Comparison of ENCODE assay signal across 8 cellular contexts in the genomic region with DNA sequence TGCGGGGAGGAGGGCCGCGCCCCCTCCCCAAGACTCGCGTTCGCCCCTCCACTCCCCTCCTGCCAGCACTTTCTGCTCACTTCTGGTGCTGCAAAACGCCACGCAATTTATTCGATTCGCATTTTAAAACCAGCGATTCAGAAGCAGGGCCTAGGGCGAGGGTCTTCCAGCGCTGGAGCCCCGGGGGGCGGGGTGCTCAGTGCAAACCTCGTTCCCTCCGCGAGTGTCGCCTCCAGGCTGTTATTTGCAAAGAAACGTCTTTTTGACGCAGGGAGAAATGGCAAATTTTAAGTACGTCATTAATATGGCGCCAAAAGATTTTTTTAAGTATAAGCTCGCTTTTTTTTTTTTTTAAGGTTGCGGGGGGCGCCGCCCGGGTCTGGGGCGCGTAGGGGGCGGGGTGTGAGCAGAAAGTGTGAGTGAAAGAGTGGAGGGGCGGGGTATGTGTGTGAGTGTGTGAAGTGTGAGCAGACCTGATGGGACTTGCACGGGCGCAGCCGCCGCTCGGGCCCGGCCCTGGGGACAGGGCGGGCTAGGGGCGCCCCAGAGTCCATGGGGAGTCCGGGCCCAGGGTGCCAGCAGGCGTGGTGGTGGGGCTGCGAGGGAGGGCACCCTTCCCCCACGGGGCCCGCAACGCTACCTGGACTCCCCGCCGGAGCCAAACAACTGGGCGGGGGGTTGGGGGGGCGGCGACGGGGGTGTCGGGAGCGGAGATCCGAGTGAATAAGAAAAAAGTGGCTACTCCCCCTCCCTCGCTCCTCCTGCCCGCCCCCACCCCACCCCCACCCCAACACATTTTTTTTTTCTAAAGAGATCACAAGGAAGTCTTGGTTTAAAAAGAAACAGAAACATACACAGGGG. TPM values are rescaled to one million over a fixed set of nuclear protein-coding genes. Genes with fewer than 3 reads are reported as not detected.
DNase-seq lines count a peak whose midpoint lies in the region; ATAC-seq and TF ChIP-seq lines count a peak whose summit lies in the region.

A gene (plus strand): TSS at position 845 of the 861 bp plus-strand sequence. CDS start 10,188 bp downstream, outside the sequence.

- TF ChIP-seq CTCF in kidney epithelial cell (IDR thresholded peaks at IDR 0.05; ENCODE audit: insufficient read depth, low read length, poor library complexity, severe bottlenecking) = no peak

- H3K27me3 Mint-ChIP-seq in activated CD4-positive, alpha-beta T cell treated with anti-CD3 and anti-CD28 coated beads for 36 hours = peaks cover 2% of the 10 kb centered on the region

- no peaks in the 10 kb centered on the region for H3K9me3 Mint-ChIP-seq in activated CD4-positive, alpha-beta T cell treated with anti-CD3 and anti-CD28 coated beads for 36 hours (ENCODE audit: low read depth)

- peak; percentile 62 for ATAC-seq in activated CD4-positive, alpha-beta T cell treated with anti-CD3 and anti-CD28 coated beads for 36 hours
- ATAC-seq in HG03469 (IDR thresholded peaks at IDR 0.05; ENCODE audit: unreplicated experiment) = no peak

- peak within 1 kb of the TSS; percentile 99 for H3K4me3 Mint-ChIP-seq in activated CD4-positive, alpha-beta T cell treated with anti-CD3 and anti-CD28 coated beads for 36 hours

- DNase-seq in ELR (ENCODE audit: low read depth) (peak; percentile 82), HCEC 1CT (peak; percentile 74), NCI-H2171 (lab: John Stamatoyannopoulos, UW) (peak; percentile 72), cerebellum (ENCODE audit: low spot score) (peak; percentile 70), kidney epithelial cell (ENCODE audit: low read depth) (no peak)
- DNase-seq in activated CD4-positive, alpha-beta T cell treated with anti-CD3 and anti-CD28 coated beads for 36 hours = peak; percentile 86
- peak; percentile 61 to 68 for DNase-seq in stimulated activated CD4-positive, alpha-beta T cell treated with anti-CD3 and anti-CD28 coated beads, Interleukin-15, amount 100 ng/mL, for 48 hours (ENCODE audit: low read depth in 2 of 2)

- no peaks in the 10 kb centered on the region for H3K36me3 ChIP-seq in kidney epithelial cell (ENCODE audit: control insufficient read depth, insufficient read depth, low read length)

- no peaks in the 10 kb centered on the region for H3K27me3 ChIP-seq in kidney epithelial cell (ENCODE audit: control insufficient read depth, insufficient read depth, low read length)

- H3K4me3 ChIP-seq in kidney epithelial cell (ENCODE audit: low read depth, low read length) = peak within 1 kb of the TSS; percentile 79

- peaks cover 32% of the 10 kb centered on the region for H3K4me1 Mint-ChIP-seq in activated CD4-positive, alpha-beta T cell treated with anti-CD3 and anti-CD28 coated beads for 36 hours

- peaks cover 2% of the 10 kb centered on the region for H3K36me3 Mint-ChIP-seq in activated CD4-positive, alpha-beta T cell treated with anti-CD3 and anti-CD28 coated beads for 36 hours (ENCODE audit: low read depth)

- peak within 1 kb of the TSS; percentile 98 for H3K27ac Mint-ChIP-seq in activated CD4-positive, alpha-beta T cell treated with anti-CD3 and anti-CD28 coated beads for 36 hours

- intact Hi-C loops in activated CD4-positive, alpha-beta T cell treated with anti-CD3 and anti-CD28 coated beads for 36 hours (cut with DNase I, micrococcal nuclease) = loop anchor here (1.0 to 10.0 kb wide), 19 partner anchors 14 to 523 kb away; a partner anchor contains a TSS

- POLR2A ChIA-PET in activated CD4-positive, alpha-beta T cell treated with anti-CD3 and anti-CD28 coated beads for 36 hours (lab: Charles Lee) = interaction anchor here (0.6 to 1.9 kb wide), 7 partner anchors 19 to 349 kb away, joined by 3 to 7 read pairs (median 4); a partner anchor contains a TSS

- CTCF ChIA-PET in activated CD4-positive, alpha-beta T cell treated with anti-CD3 and anti-CD28 coated beads for 36 hours (lab: Charles Lee) = interaction anchor here (1.0 to 3.0 kb wide), 3 partner anchors 30 to 211 kb away, joined by 3 to 15 read pairs (median 8); a partner anchor contains a TSS

RNA-seq across cellular contexts. Expression of the gene that starts here (rescaled TPM):
- 10 to 100 TPM; 58.1 to 68.0 TPM for total RNA-seq in activated CD4-positive, alpha-beta T cell treated with anti-CD3 and anti-CD28 coated beads for 36 hours
- 4.5 TPM for total RNA-seq in cerebellum
- 13.5 and 20.8 TPM in 2 replicates for total RNA-seq in kidney epithelial cell
